9 cellular contexts compared by ENCODE assay signal in genomic region chr5:33423018-33423630, GRCh38. TPM values are rescaled to one million over a fixed set of nuclear protein-coding genes. Genes with fewer than 3 reads are reported as not detected.
A peak's percentile ranks its signal among the peaks of the same experiment; 100 is the strongest.
DNase-seq lines count a peak whose midpoint lies in the region; ATAC-seq and TF ChIP-seq lines count a peak whose summit lies in the region.
"Had no signal": no experiment of that assay in that cellular context is flagged by ENCODE, and none has a peak within 500 bp of the region (broad histone marks: within the 10 kb centered on the region; RNA-seq: fewer than 3 reads in every experiment).

No MANE protein-coding gene starts in this region.

- H3K36me3 Mint-ChIP-seq in activated T-cell treated with anti-CD3 and anti-CD28 coated beads, Interleukin-2, amount 50 U/mL, for 4 hours (ENCODE audit: insufficient read depth) = no peaks in the 10 kb centered on the region
- H3K36me3 Mint-ChIP-seq: stimulated activated naive B cell treated with anti-CD40 and anti-IgM and Interleukin-4, amounts not matched to agents 10 μg/mL and 1 μg/mL and 100 μg/mL, for 72 hours had no signal

- no peak overlapping the region for H3K4me3 Mint-ChIP-seq in activated T-cell treated with anti-CD3 and anti-CD28 coated beads, Interleukin-2, amount 50 U/mL, for 4 hours
- H3K4me3 Mint-ChIP-seq: stimulated activated naive B cell treated with anti-CD40 and anti-IgM and Interleukin-4, amounts not matched to agents 10 μg/mL and 1 μg/mL and 100 μg/mL, for 72 hours had no signal

- peaks cover 66% of the 10 kb centered on the region for H3K27me3 ChIP-seq in WERI-Rb-1 (ENCODE audit: insufficient read depth, low read depth, severe bottlenecking)
- H3K27me3 ChIP-seq in effector memory CD4-positive, alpha-beta T cell (replicated peaks; ENCODE audit: control insufficient read depth, insufficient read depth, low read length, poor library complexity, severe bottlenecking) = no peaks in the 10 kb centered on the region

- no peak for ATAC-seq in activated T-cell treated with anti-CD3 and anti-CD28 coated beads, Interleukin-2, amount 50 U/mL, for 4 hours

- intact Hi-C loops in posterior cingulate gyrus (cut with DNase I) = loop anchor here (5.0 kb wide), 1 partner anchor 716 kb away; no protein-coding TSS in a partner anchor

- H3K4me3 ChIP-seq in WERI-Rb-1 (ENCODE audit: low read depth, low read length) = no peak overlapping the region
- H3K4me3 ChIP-seq in effector memory CD4-positive, alpha-beta T cell (ENCODE audit: insufficient read depth, low read depth, low read length, poor library complexity, severe bottlenecking) = no peak overlapping the region

- H3K9me3 Mint-ChIP-seq in activated T-cell treated with anti-CD3 and anti-CD28 coated beads, Interleukin-2, amount 50 U/mL, for 4 hours = no peaks in the 10 kb centered on the region
- H3K9me3 Mint-ChIP-seq: stimulated activated naive B cell treated with anti-CD40 and anti-IgM and Interleukin-4, amounts not matched to agents 10 μg/mL and 1 μg/mL and 100 μg/mL, for 72 hours had no signal

- H3K27ac ChIP-seq in WERI-Rb-1 = no peak overlapping the region
- H3K27ac ChIP-seq in effector memory CD4-positive, alpha-beta T cell (ENCODE audit: insufficient read depth, low read length, poor library complexity, severe bottlenecking) = no peak overlapping the region

- no peaks in the 10 kb centered on the region for H3K9me3 ChIP-seq in WERI-Rb-1 (ENCODE audit: severe bottlenecking)
- no peaks in the 10 kb centered on the region for H3K9me3 ChIP-seq in effector memory CD4-positive, alpha-beta T cell (ENCODE audit: control insufficient read depth, low read length)

- H3K4me1 Mint-ChIP-seq in activated T-cell treated with anti-CD3 and anti-CD28 coated beads, Interleukin-2, amount 50 U/mL, for 4 hours (ENCODE audit: low read depth) = no peaks in the 10 kb centered on the region
- H3K4me1 Mint-ChIP-seq: stimulated activated naive B cell treated with anti-CD40 and anti-IgM and Interleukin-4, amounts not matched to agents 10 μg/mL and 1 μg/mL and 100 μg/mL, for 72 hours had no signal

- no peaks in the 10 kb centered on the region for H3K36me3 ChIP-seq in WERI-Rb-1
- H3K36me3 ChIP-seq in effector memory CD4-positive, alpha-beta T cell (ENCODE audit: control insufficient read depth, insufficient read depth, low read length) = no peaks in the 10 kb centered on the region

- DNase-seq in DMS114 treated with DMSO at 0.1 percent for 48 hours (lab: John Stamatoyannopoulos, UW; ENCODE audit: unreplicated experiment) (peak; percentile 26), Kasumi-1 (lab: John Stamatoyannopoulos, UW) (peak; percentile 50 to 59), WERI-Rb-1 (no peak), left kidney (ENCODE audit: low read depth, low spot score) (peak; percentile 31), posterior cingulate gyrus (no peak)
- DNase-seq in effector memory CD4-positive, alpha-beta T cell = no peak
- DNase-seq in activated T-cell treated with anti-CD3 and anti-CD28 coated beads, Interleukin-2, amount 50 U/mL, for 4 hours = no peak
- no peak for DNase-seq in activated naive CD4-positive, alpha-beta T cell treated with Interleukin-2 at 50 U/mL for 16 hours
- DNase-seq: stimulated activated naive B cell treated with anti-CD40 and anti-IgM and Interleukin-4, amounts not matched to agents 10 μg/mL and 1 μg/mL and 100 μg/mL, for 72 hours had no signal

- no peaks in the 10 kb centered on the region for H3K4me1 ChIP-seq in effector memory CD4-positive, alpha-beta T cell (ENCODE audit: control insufficient read depth, insufficient read depth, low read length, poor library complexity, severe bottlenecking)

- H3K27me3 Mint-ChIP-seq in activated T-cell treated with anti-CD3 and anti-CD28 coated beads, Interleukin-2, amount 50 U/mL, for 4 hours (ENCODE audit: low read depth) = peaks cover 16% of the 10 kb centered on the region

- TF ChIP-seq CTCF in WERI-Rb-1 (IDR thresholded peaks at IDR 0.05; ENCODE audit: low read depth, low read length) = 0 out of 2 replicates have a peak, but pooled peaks have one; percentile 10

RNA-seq across cellular contexts. Expression of gene TARS1, which starts 17.6 kb away (rescaled TPM):
- 100 to 1,000 TPM; 229 to 275 (median 259) TPM for total RNA-seq in activated T-cell treated with anti-CD3 and anti-CD28 coated beads, Interleukin-2, amount 50 U/mL, for 4 hours

Comparison
In these comparisons a context has a peak if more than half of its experiments do, and no peak if none do; other contexts are left out.
1. DNase-seq: peak in DMS114 treated with DMSO at 0.1 percent for 48 hours (single experiment), Kasumi-1 (2 of 2) and left kidney (single experiment); none in WERI-Rb-1 (single experiment), posterior cingulate gyrus (0 of 10), effector memory CD4-positive, alpha-beta T cell (0 of 3), activated T-cell treated with anti-CD3 and anti-CD28 coated beads, Interleukin-2, amount 50 U/mL, for 4 hours (single experiment) and activated naive CD4-positive, alpha-beta T cell treated with Interleukin-2 at 50 U/mL for 16 hours (single experiment).